9 cellular contexts compared by ENCODE assay signal in the genomic region with DNA sequence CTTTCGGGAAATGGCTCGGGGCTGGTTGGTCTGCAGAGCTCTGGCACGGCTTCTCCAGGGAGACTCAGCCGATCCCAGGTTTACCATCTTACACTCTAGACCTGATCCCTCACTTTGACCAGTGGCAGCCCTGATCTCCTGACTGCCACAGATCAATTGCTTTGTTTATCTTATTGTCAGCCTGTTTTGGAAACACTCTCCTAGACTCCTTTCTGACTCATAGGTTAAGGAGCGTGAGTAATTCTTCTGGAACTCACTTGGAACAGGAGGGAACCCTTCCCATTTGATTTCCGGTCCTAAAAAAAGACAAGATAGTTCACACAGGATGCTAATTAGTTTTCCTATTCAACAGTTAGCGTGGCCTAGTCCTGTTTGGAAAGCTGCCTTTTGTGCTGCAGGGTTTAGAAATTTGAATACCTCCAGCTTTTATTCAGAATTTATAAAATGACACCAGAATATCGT. TPM values are rescaled to one million over a fixed set of nuclear protein-coding genes. Genes with fewer than 3 reads are reported as not detected.
A peak's percentile ranks its signal among the peaks of the same experiment; 100 is the strongest.
DNase-seq lines count a peak whose midpoint lies in the region; ATAC-seq and TF ChIP-seq lines count a peak whose summit lies in the region.
"Had no signal": no experiment of that assay in that cellular context is flagged by ENCODE, and none has a peak within 500 bp of the region (broad histone marks: within the 10 kb centered on the region; RNA-seq: fewer than 3 reads in every experiment).

No MANE protein-coding gene starts in this region.

- no peaks in the 10 kb centered on the region for H3K36me3 ChIP-seq in body of pancreas (replicated peaks in 1 of 2; ENCODE audit: insufficient read depth in 1 of 2, low read depth in 2 of 2)
- H3K36me3 ChIP-seq in kidney epithelial cell (ENCODE audit: control insufficient read depth, insufficient read depth, low read length): no peaks in the 10 kb centered on the region
- H3K36me3 ChIP-seq in suprapubic skin: no peaks in the 10 kb centered on the region

- intact Hi-C loops in body of pancreas (cut with DNase I): no loop called here

- DNase-seq in HFF-Myc (ENCODE audit: extremely low read depth, low read depth): peak; percentile 88
- no peak for DNase-seq in body of pancreas
- DNase-seq in kidney epithelial cell (ENCODE audit: low read depth): peak; percentile 77
- no peak for DNase-seq in suprapubic skin (ENCODE audit: low spot score in 2 of 2)
- no peak for DNase-seq in NCI-H187 treated with DMSO at 0.1 percent for 48 hours (lab: John Stamatoyannopoulos, UW)
- DNase-seq in NCI-H1092 (lab: John Stamatoyannopoulos, UW): no peak
- no peak for DNase-seq in NCI-H1417 treated with DMSO at 0.1 percent for 48 hours (lab: John Stamatoyannopoulos, UW)
- DNase-seq: nucleus accumbens had no signal

- H3K4me3 ChIP-seq in HFF-Myc (replicated peaks; ENCODE audit: low read depth, low read length) (no peak overlapping the region), body of pancreas (no peak overlapping the region), kidney epithelial cell (ENCODE audit: low read depth, low read length) (no peak overlapping the region), suprapubic skin (no peak overlapping the region)

- 55 to 60% methylated on average over 8 of the region's 8 CpGs for WGBS in body of pancreas, 2 donors
- WGBS in suprapubic skin: 17% methylated on average over 8 of the region's 8 CpGs

- H3K4me1 ChIP-seq in body of pancreas (no peaks in the 10 kb centered on the region), suprapubic skin (peaks cover 50% of the 10 kb centered on the region)

- ATAC-seq in body of pancreas (peak; percentile 65), GM19467 (IDR thresholded peaks at IDR 0.05; ENCODE audit: unreplicated experiment) (no peak)

- TF ChIP-seq CTCF in HFF-Myc (IDR thresholded peaks at IDR 0.05; ENCODE audit: low read depth, low read length, missing control alignments) (no peak), body of pancreas (IDR thresholded peaks at IDR 0.05) (no peak), kidney epithelial cell (IDR thresholded peaks at IDR 0.05; ENCODE audit: insufficient read depth, low read length, poor library complexity, severe bottlenecking) (no peak), suprapubic skin (IDR thresholded peaks at IDR 0.05) (no peak)

- no peak for TF ChIP-seq EP300 in suprapubic skin (IDR thresholded peaks at IDR 0.05)

- H3K9me3 ChIP-seq in body of pancreas: no peaks in the 10 kb centered on the region
- H3K9me3 ChIP-seq in suprapubic skin: no peaks in the 10 kb centered on the region

- no peaks in the 10 kb centered on the region for H3K27me3 ChIP-seq in body of pancreas
- H3K27me3 ChIP-seq in kidney epithelial cell (ENCODE audit: control insufficient read depth, insufficient read depth, low read length): no peaks in the 10 kb centered on the region
- no peaks in the 10 kb centered on the region for H3K27me3 ChIP-seq in suprapubic skin

- H3K27ac ChIP-seq in body of pancreas (peak overlapping the region in 2 of 4 donors; percentile 24 to 34), suprapubic skin (peak overlapping the region; percentile 92)

- TF ChIP-seq POLR2A in body of pancreas (IDR thresholded peaks at IDR 0.05) (no peak), suprapubic skin (IDR thresholded peaks at IDR 0.05) (no peak)

RNA-seq across cellular contexts. Expression of a gene that starts 16.0 kb away (rescaled TPM):
- 10 to 100 TPM; 19.5 to 35.3 TPM for total RNA-seq in body of pancreas
- 13.3 and 15.0 TPM in 2 replicates for total RNA-seq in kidney epithelial cell
- 100 to 1,000 TPM in 1 of 4 donors, 10 to 100 TPM in 3; 57.8 to 143 (median 80.8) TPM for total RNA-seq in suprapubic skin

Comparison
In these comparisons a context has a peak if more than half of its experiments do, and no peak if none do; other contexts are left out.
1. DNase-seq: peak in HFF-Myc (single experiment) and kidney epithelial cell (single experiment); none in body of pancreas (0 of 4), suprapubic skin (0 of 2), NCI-H187 treated with DMSO at 0.1 percent for 48 hours (single experiment), NCI-H1092 (single experiment) and NCI-H1417 treated with DMSO at 0.1 percent for 48 hours (single experiment).